In the genomic region with DNA sequence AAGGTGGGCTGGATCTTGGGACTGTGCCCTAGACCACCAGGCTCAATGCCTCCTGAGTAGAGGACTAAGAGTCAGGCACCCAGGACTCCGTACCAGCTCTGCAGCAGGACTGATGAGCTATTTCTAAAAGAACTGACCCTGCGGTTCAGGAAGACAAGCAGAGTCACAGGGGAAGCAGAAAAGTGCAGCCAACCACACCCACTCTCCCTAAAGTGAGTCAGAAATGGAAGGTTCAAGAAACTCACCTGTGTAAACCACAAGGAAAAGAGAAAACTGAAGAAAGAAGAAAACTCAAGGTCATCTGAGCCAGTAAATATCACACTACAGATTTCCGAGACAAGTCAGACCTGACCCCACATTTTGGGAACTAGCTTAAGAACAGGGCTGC, we compare ENCODE assay signal across 10 cellular contexts. TPM values are rescaled to one million over a fixed set of nuclear protein-coding genes. Genes with fewer than 3 reads are reported as not detected.
A peak's percentile ranks its signal among the peaks of the same experiment; 100 is the strongest.
DNase-seq lines count a peak whose midpoint lies in the region; ATAC-seq, FAIRE-seq and TF ChIP-seq lines count a peak whose summit lies in the region.
"Had no signal": no experiment of that assay in that cellular context is flagged by ENCODE, and none has a peak within 500 bp of the region (broad histone marks: within the 10 kb centered on the region; RNA-seq: fewer than 3 reads in every experiment).

No MANE protein-coding gene starts in this region.

- POLR2A ChIA-PET in SK-N-SH (lab: Yijun Ruan, JAX), result no interaction called here

- peak overlapping the region in 1 of 2 experiments; percentile 66; a peak in 3 of 4 replicates for H3K27ac ChIP-seq in SK-N-SH (ENCODE audit: low read depth in 2 of 2, low read length in 1 of 2)
- H3K27ac ChIP-seq in spleen, result peak overlapping the region in 6 of 8 donors; percentile 38 to 98 (median 94)
- H3K27ac ChIP-seq: KMS-11 had no signal

- no peak overlapping the region for H3K4me3 ChIP-seq in SK-N-SH (ENCODE audit: low read depth in 2 of 2, low read length in 1 of 2)
- peak overlapping the region in 1 of 8 donors; percentile 88 for H3K4me3 ChIP-seq in spleen

- H2AFZ ChIP-seq in SK-N-SH (ENCODE audit: low read depth), result no peak overlapping the region

- WGBS in SK-N-SH (ENCODE audit: low lambda C conversion rate), result 94% methylated on average over 3 of the region's 3 CpGs
- WGBS in spleen, 5 donors, result 72 to 93% (median 82%) methylated on average over 3 of the region's 3 CpGs

- intact Hi-C loops in spleen (cut with DNase I; ENCODE audit: low total_unique reads), result no loop called here

- H3K79me2 ChIP-seq in SK-N-SH (ENCODE audit: insufficient read depth), result 0 out of 2 replicates have a peak, but pooled peaks cover 5% of the 10 kb centered on the region

- H3K27me3 ChIP-seq in SK-N-SH (ENCODE audit: insufficient read depth) (no peaks in the 10 kb centered on the region), spleen (replicated peaks in 1 of 7) (no peaks in the 10 kb centered on the region)

- peak overlapping the region; percentile 58; the same call in 1 of the 2 replicates for H3K4me2 ChIP-seq in SK-N-SH

- TF ChIP-seq POLR2A in spleen (IDR thresholded peaks at IDR 0.05), result no peak

- CTCF ChIA-PET in SK-N-SH (lab: Yijun Ruan, JAX), result interaction anchor here (0.6 to 1.4 kb wide), 5 partner anchors 17 to 58 kb away, joined by 3 to 4 read pairs (median 3); no protein-coding TSS in a partner anchor

- DNase-seq in SK-N-SH (no peak), RCC 7860 (ENCODE audit: low spot score) (peak; percentile 31), spleen (no peak), NCI-H2081 (lab: John Stamatoyannopoulos, UW) (no peak)
- DNase-seq: 8988T had no signal

- FAIRE-seq in RCC 7860 (lab: Jason Lieb, UNC), result peak; percentile 18

- no peaks in the 10 kb centered on the region for H3K36me3 ChIP-seq in SK-N-SH (replicated peaks in 1 of 2; ENCODE audit: control insufficient read depth in 1 of 2, insufficient read depth in 2 of 2, low read length in 1 of 2)
- H3K36me3 ChIP-seq in spleen, result peaks cover 0 to 28% (median 10%) of the 10 kb centered on the region in 6 donors

- TF ChIP-seq CTCF in SK-N-SH (IDR thresholded peaks at IDR 0.05), result no peak
- TF ChIP-seq CTCF in spleen (IDR thresholded peaks at IDR 0.05 in 8 of 11, conservative IDR thresholded peaks at IDR 0.05 in 3 of 11), result no peak

- peaks cover 20% of the 10 kb centered on the region for H3F3A ChIP-seq in SK-N-SH (replicated peaks; ENCODE audit: insufficient read depth)

- no peaks in the 10 kb centered on the region for H3K9me3 ChIP-seq in SK-N-SH
- H3K9me3 ChIP-seq in spleen, result no peaks in the 10 kb centered on the region

- TF ChIP-seq EP300 in SK-N-SH (IDR thresholded peaks at IDR 0.05; ENCODE audit: borderline replicate concordance in 1 of 2, low read depth in 1 of 2, low read length in 1 of 2), result no peak

- no peaks in the 10 kb centered on the region for H4K20me1 ChIP-seq in SK-N-SH (ENCODE audit: insufficient read depth)

- no peaks in the 10 kb centered on the region for H3K9me2 ChIP-seq in SK-N-SH

- H3K4me1 ChIP-seq in SK-N-SH (ENCODE audit: control insufficient read depth in 1 of 2, insufficient read depth in 2 of 2, low read depth in 1 of 2, low read length in 1 of 2) (peaks cover 18 to 34% of the 10 kb centered on the region in 2 experiments), spleen (peaks cover 27 to 79% (median 40%) of the 10 kb centered on the region in 6 donors)

- no peak overlapping the region for H3K9ac ChIP-seq in SK-N-SH
- H3K9ac ChIP-seq: KMS-11 had no signal

- TF ChIP-seq RAD21 in SK-N-SH (IDR thresholded peaks at IDR 0.05; ENCODE audit: low read length), result no peak

- ATAC-seq in SK-N-SH treated with all-trans-retinoic acid at 6 μM for 48 hours, result no peak; the same call in 2 of the 3 replicates
- peak; percentile 32 for ATAC-seq in esophagus mucosa
- no peak for ATAC-seq in HG03460 (IDR thresholded peaks at IDR 0.05; ENCODE audit: unreplicated experiment)
- no peak for ATAC-seq in HG02938 (IDR thresholded peaks at IDR 0.05; ENCODE audit: unreplicated experiment)

TF ChIP-seq in SK-N-SH, 30 proteins besides CTCF, POLR2A, EP300 and RAD21 (continues in another document):
- TF ChIP-seq, protein P1, sequence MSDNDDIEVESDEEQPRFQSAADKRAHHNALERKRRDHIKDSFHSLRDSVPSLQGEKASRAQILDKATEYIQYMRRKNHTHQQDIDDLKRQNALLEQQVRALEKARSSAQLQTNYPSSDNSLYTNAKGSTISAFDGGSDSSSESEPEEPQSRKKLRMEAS (IDR thresholded peaks at IDR 0.05; ENCODE audit: low read depth), result no peak
- TF ChIP-seq CHD2 (IDR thresholded peaks at IDR 0.05; ENCODE audit: low read length, partially characterized antibody) (no peak), RXRA (IDR thresholded peaks at IDR 0.05; ENCODE audit: borderline replicate concordance, low read depth) (no peak), MXI1 (IDR thresholded peaks at IDR 0.05; ENCODE audit: low read depth, low read length) (no peak), MEF2A (IDR thresholded peaks at IDR 0.05; ENCODE audit: borderline replicate concordance, low read depth) (no peak), FOXM1 (IDR thresholded peaks at IDR 0.05; ENCODE audit: low read depth) (no peak), POLR2AphosphoS5 (IDR thresholded peaks at IDR 0.05; ENCODE audit: low read depth, low read length) (no peak), JUND (IDR thresholded peaks at IDR 0.05) (no peak)
- TF ChIP-seq, protein P2, sequence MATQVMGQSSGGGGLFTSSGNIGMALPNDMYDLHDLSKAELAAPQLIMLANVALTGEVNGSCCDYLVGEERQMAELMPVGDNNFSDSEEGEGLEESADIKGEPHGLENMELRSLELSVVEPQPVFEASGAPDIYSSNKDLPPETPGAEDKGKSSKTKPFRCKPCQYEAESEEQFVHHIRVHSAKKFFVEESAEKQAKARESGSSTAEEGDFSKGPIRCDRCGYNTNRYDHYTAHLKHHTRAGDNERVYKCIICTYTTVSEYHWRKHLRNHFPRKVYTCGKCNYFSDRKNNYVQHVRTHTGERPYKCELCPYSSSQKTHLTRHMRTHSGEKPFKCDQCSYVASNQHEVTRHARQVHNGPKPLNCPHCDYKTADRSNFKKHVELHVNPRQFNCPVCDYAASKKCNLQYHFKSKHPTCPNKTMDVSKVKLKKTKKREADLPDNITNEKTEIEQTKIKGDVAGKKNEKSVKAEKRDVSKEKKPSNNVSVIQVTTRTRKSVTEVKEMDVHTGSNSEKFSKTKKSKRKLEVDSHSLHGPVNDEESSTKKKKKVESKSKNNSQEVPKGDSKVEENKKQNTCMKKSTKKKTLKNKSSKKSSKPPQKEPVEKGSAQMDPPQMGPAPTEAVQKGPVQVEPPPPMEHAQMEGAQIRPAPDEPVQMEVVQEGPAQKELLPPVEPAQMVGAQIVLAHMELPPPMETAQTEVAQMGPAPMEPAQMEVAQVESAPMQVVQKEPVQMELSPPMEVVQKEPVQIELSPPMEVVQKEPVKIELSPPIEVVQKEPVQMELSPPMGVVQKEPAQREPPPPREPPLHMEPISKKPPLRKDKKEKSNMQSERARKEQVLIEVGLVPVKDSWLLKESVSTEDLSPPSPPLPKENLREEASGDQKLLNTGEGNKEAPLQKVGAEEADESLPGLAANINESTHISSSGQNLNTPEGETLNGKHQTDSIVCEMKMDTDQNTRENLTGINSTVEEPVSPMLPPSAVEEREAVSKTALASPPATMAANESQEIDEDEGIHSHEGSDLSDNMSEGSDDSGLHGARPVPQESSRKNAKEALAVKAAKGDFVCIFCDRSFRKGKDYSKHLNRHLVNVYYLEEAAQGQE (IDR thresholded peaks at IDR 0.05; ENCODE audit: low read depth, low read length), result no peak

TF ChIP-seq in SK-N-SH treated with all-trans-retinoic acid at 6 μM for 48 hours, 23 proteins besides CTCF, POLR2A, EP300 and RAD21:
- TF ChIP-seq CSDC2 (CRISPR knock-in tag; IDR thresholded peaks at IDR 0.05), result no peak
- no peak for TF ChIP-seq ZFP30 (CRISPR knock-in tag; IDR thresholded peaks at IDR 0.05)
- TF ChIP-seq BACH2 (CRISPR knock-in tag; IDR thresholded peaks at IDR 0.05; ENCODE audit: borderline replicate concordance), result no peak
- no peak for TF ChIP-seq ZNF565 (CRISPR knock-in tag; conservative IDR thresholded peaks at IDR 0.05; ENCODE audit: low read depth)
- no peak for TF ChIP-seq CSRNP3 (CRISPR knock-in tag; IDR thresholded peaks at IDR 0.05)
- TF ChIP-seq ZNF8 (CRISPR knock-in tag; IDR thresholded peaks at IDR 0.05), result no peak
- TF ChIP-seq TCF4 (CRISPR knock-in tag; IDR thresholded peaks at IDR 0.05; ENCODE audit: borderline replicate concordance), result no peak

RNA-seq across cellular contexts. Expression of gene PARP12, which starts 2.5 kb away (rescaled TPM):
- 16.0 and 17.7 TPM in 2 replicates for polyA plus RNA-seq in SK-N-SH (2012; rRNA removed)
- 8.8 and 10.9 TPM in 2 replicates for polyA plus RNA-seq in SK-N-SH (2012; cell fraction: cytosol; rRNA removed)
- polyA plus RNA-seq in SK-N-SH (2012; cell fraction: nucleus; rRNA removed), result 44.1 and 46.8 TPM in 2 replicates
- total RNA-seq in esophagus mucosa, result 15.2 TPM
- total RNA-seq in spleen, result 100 to 1,000 TPM in 1 of 7 donors, 10 to 100 TPM in 6; 60.8 to 101 (median 77.5) TPM
- polyA plus RNA-seq in spleen, result 10 to 100 TPM; 26.9 to 68.4 (median 59.2) TPM
